ENCODE assay signal across 28 cellular contexts in genomic region chr19:29418106-29418684, GRCh38.
"Had no signal": no experiment of that assay in that cellular context is flagged by ENCODE, and none has a peak within 500 bp of the region (broad histone marks: within the 10 kb centered on the region; RNA-seq: fewer than 3 reads in every experiment).

No MANE protein-coding gene starts in this region.

- H3K4me3 ChIP-seq: breast epithelium, colonic mucosa, dorsolateral prefrontal cortex, esophagus muscularis mucosa, gastrocnemius medialis, ovary, prostate gland, right atrium auricular region, spleen, thyroid gland, upper lobe of right lung had no signal

- H3K27me3 ChIP-seq: colonic mucosa, dorsolateral prefrontal cortex, gastrocnemius medialis, neutrophil, ovary, right atrium auricular region, thyroid gland, upper lobe of right lung had no signal

- DNase-seq: activated CD4-positive, alpha-beta memory T cell treated with anti-CD3 and anti-CD28 coated beads for 36 hours; activated CD4-positive, alpha-beta T cell treated with anti-CD3 and anti-CD28 coated beads for 4 hours; activated CD4-positive, CD25-positive, alpha-beta regulatory T cell; activated naive CD4-positive, alpha-beta T cell treated with Interleukin-2 at 50 U/mL for 16 hours; activated naive CD8-positive, alpha-beta T cell treated with anti-CD3 and anti-CD28 coated beads, Interleukin-2, amount 10 ng/mL, durations not matched to agents 7 days and 5 days; activated T-cell treated with anti-CD3 and anti-CD28 coated beads, Interleukin-2, amount 50 U/mL, for 48 hours; amniotic stem cell; colonic mucosa; dorsolateral prefrontal cortex; effector memory CD8-positive, alpha-beta T cell; gastrocnemius medialis; hypothalamus; left ventricle myocardium superior; mammary epithelial cell; midbrain; natural killer cell; ovary; spleen; stimulated activated CD4-positive, alpha-beta T cell treated with anti-CD3 and anti-CD28 coated beads, Interleukin-4, amount 100 ng/mL, for 1 hour; stimulated activated naive CD4-positive, alpha-beta T cell; substantia nigra; thyroid gland; upper lobe of right lung had no signal

- H3K4me1 ChIP-seq: breast epithelium, colonic mucosa, gastrocnemius medialis, prostate gland, right atrium auricular region, spleen, thyroid gland, upper lobe of right lung had no signal

- ATAC-seq: effector memory CD8-positive, alpha-beta T cell; gastrocnemius medialis; left ventricle myocardium superior; natural killer cell; upper lobe of right lung had no signal

- H3K36me3 ChIP-seq: breast epithelium, colonic mucosa, esophagus muscularis mucosa, gastrocnemius medialis, neutrophil, ovary, prostate gland, right atrium auricular region, spleen, thyroid gland, upper lobe of right lung had no signal

- H3K27ac ChIP-seq: breast epithelium, colonic mucosa, dorsolateral prefrontal cortex, esophagus muscularis mucosa, gastrocnemius medialis, neutrophil, ovary, prostate gland, right atrium auricular region, spleen, thyroid gland, upper lobe of right lung had no signal

- H3K9me3 ChIP-seq: breast epithelium, colonic mucosa, esophagus muscularis mucosa, gastrocnemius medialis, neutrophil, ovary, prostate gland, right atrium auricular region, spleen, thyroid gland, upper lobe of right lung had no signal
